21 cellular contexts compared by ENCODE assay signal in the genomic region with DNA sequence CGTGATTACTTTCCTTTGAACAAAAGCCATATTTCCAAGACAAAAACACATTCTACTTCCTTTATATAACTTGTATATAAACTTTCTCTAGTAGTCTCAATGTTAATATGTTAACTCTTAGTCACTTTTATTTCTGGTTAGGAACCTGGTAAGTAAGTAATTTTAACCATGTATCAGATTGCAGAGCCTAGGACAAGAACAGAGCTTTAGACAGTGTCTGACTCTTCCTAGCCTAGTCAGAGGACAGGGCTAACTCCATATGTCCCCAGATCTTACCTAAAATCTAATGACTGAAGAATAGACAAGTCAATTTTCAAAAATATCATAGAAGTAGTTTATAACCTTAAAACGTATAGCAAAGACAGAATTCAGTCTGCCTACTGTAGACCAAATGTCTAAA. TPM values are rescaled to one million over a fixed set of nuclear protein-coding genes. Genes with fewer than 3 reads are reported as not detected.
DNase-seq lines count a peak whose midpoint lies in the region; ATAC-seq, FAIRE-seq and TF ChIP-seq lines count a peak whose summit lies in the region.
"Had no signal": no experiment of that assay in that cellular context is flagged by ENCODE, and none has a peak within 500 bp of the region (broad histone marks: within the 10 kb centered on the region; RNA-seq: fewer than 3 reads in every experiment).

No MANE protein-coding gene starts in this region.

- peaks cover 2% of the 10 kb centered on the region for H3K9me3 Mint-ChIP-seq in astrocyte (ENCODE audit: unreplicated experiment)
- H3K9me3 Mint-ChIP-seq: CD4-positive, alpha-beta memory T cell had no signal

- peak; percentile 37; the same call in 1 of the 2 replicates for ATAC-seq in PC-3
- ATAC-seq: A549 had no signal

- no peaks in the 10 kb centered on the region for H3F3A ChIP-seq in PC-3 (ENCODE audit: low read length, unreplicated experiment)

- H3K27ac ChIP-seq in PC-3 (ENCODE audit: low read length) (no peak overlapping the region), astrocyte (ENCODE audit: low read depth, low read length) (no peak overlapping the region)
- H3K27ac ChIP-seq: A549 had no signal

- H3K79me2 ChIP-seq in PC-3 (ENCODE audit: low read length) (no peaks in the 10 kb centered on the region), astrocyte (ENCODE audit: insufficient read depth, low read length) (no peaks in the 10 kb centered on the region)

- H3K27me3 ChIP-seq in PC-3 (ENCODE audit: low read length): no peaks in the 10 kb centered on the region
- no peaks in the 10 kb centered on the region for H3K27me3 ChIP-seq in astrocyte (ENCODE audit: insufficient read depth, low read length)

- H3K36me3 Mint-ChIP-seq in astrocyte (ENCODE audit: low read depth, unreplicated experiment): no peaks in the 10 kb centered on the region
- H3K36me3 Mint-ChIP-seq: CD4-positive, alpha-beta memory T cell had no signal

- H3K9me3 ChIP-seq in PC-3 (ENCODE audit: low read length) (no peaks in the 10 kb centered on the region), astrocyte (ENCODE audit: insufficient read depth, low read depth, low read length) (no peaks in the 10 kb centered on the region)
- H3K9me3 ChIP-seq: A549 had no signal

- H3K4me3 Mint-ChIP-seq in astrocyte (ENCODE audit: unreplicated experiment): no peak overlapping the region
- H3K4me3 Mint-ChIP-seq: CD4-positive, alpha-beta memory T cell had no signal

- H3K9ac ChIP-seq in PC-3 (ENCODE audit: low read length) (no peak overlapping the region), astrocyte (ENCODE audit: low read length) (no peak overlapping the region)

- BruUV-seq in PC-3 (replicated peaks; lab: Mats Ljungman, UMichigan): no TSS peak

- POLR2A ChIA-PET in PC-3 (lab: Charles Lee; ENCODE audit: unreplicated experiment): no interaction called here

- peaks cover 4% of the 10 kb centered on the region for H3K4me1 Mint-ChIP-seq in astrocyte (ENCODE audit: low read depth, unreplicated experiment)
- H3K4me1 Mint-ChIP-seq: CD4-positive, alpha-beta memory T cell had no signal

- no peaks in the 10 kb centered on the region for H3K9me2 ChIP-seq in PC-3 (replicated peaks; ENCODE audit: low read length)

- intact Hi-C loops in PC-3 (cut with micrococcal nuclease): no loop called here

- no peaks in the 10 kb centered on the region for H3K36me3 ChIP-seq in PC-3 (ENCODE audit: low read depth, low read length)
- no peaks in the 10 kb centered on the region for H3K36me3 ChIP-seq in astrocyte (ENCODE audit: insufficient read depth, low read length)

- no peak overlapping the region for H2AFZ ChIP-seq in PC-3 (ENCODE audit: low read length)
- H2AFZ ChIP-seq in astrocyte (ENCODE audit: low read depth, low read length): no peak overlapping the region

- no peak overlapping the region for H3K4me2 ChIP-seq in PC-3 (ENCODE audit: low read length)
- H3K4me2 ChIP-seq in astrocyte (ENCODE audit: low read length): no peak overlapping the region
- H3K4me2 ChIP-seq: A549 had no signal

- no peak for DNase-seq in GM19239 (ENCODE audit: insufficient read length, low spot score)
- no peak for DNase-seq in PC-3
- no peak for DNase-seq in astrocyte (ENCODE audit: low read depth)
- DNase-seq in GM10266 (ENCODE audit: extremely low spot score): no peak
- no peak for DNase-seq in activated effector memory CD4-positive, alpha-beta T cell treated with Interleukin-2 at 50 U/mL for 16 hours
- DNase-seq in NCI-H1105 treated with DMSO at 0.1 percent for 48 hours (lab: John Stamatoyannopoulos, UW): no peak
- no peak for DNase-seq in NCI-H146 treated with DMSO at 0.1 percent for 48 hours (lab: John Stamatoyannopoulos, UW; ENCODE audit: unreplicated experiment)
- DNase-seq: 8988T; C1 segment of cervical spinal cord; Calu3; CD4-positive, alpha-beta memory T cell; COR-L47; DMS53; DMS79 treated with DMSO at 0.1 percent for 48 hours; GF-D8; GOT3; H7; HCEC 1CT had no signal

- TF ChIP-seq CTCF in PC-3 (conservative IDR thresholded peaks at IDR 0.05; ENCODE audit: low read depth, low read length): no peak
- no peak for TF ChIP-seq CTCF in astrocyte (IDR thresholded peaks at IDR 0.05; ENCODE audit: insufficient read depth, low read depth, low read length)
- no peak for TF ChIP-seq CTCF in GM10266 (IDR thresholded peaks at IDR 0.05; ENCODE audit: control insufficient read depth, insufficient read depth, low read depth, missing control alignments)

- H3K27me3 Mint-ChIP-seq in astrocyte (ENCODE audit: low read depth, unreplicated experiment): no peaks in the 10 kb centered on the region
- H3K27me3 Mint-ChIP-seq: CD4-positive, alpha-beta memory T cell had no signal

- H4K20me1 ChIP-seq in PC-3 (ENCODE audit: low read length) (no peaks in the 10 kb centered on the region), astrocyte (ENCODE audit: insufficient read depth, low read length) (no peaks in the 10 kb centered on the region)

- H3K4me3 ChIP-seq in PC-3 (ENCODE audit: low read length): no peak overlapping the region
- H3K4me3 ChIP-seq in astrocyte (ENCODE audit: insufficient read depth, low read depth, low read length): no peak overlapping the region
- H3K4me3 ChIP-seq: A549 had no signal

- no peak overlapping the region for H3K27ac Mint-ChIP-seq in astrocyte (ENCODE audit: unreplicated experiment)
- H3K27ac Mint-ChIP-seq: CD4-positive, alpha-beta memory T cell had no signal

- CTCF ChIA-PET in PC-3 (lab: Charles Lee): no interaction called here

- FAIRE-seq in GM19239 (lab: Jason Lieb, UNC) (peak; percentile 72), astrocyte (lab: Jason Lieb, UNC) (peak; percentile 54)
- FAIRE-seq: GM12892 had no signal

- H3K4me1 ChIP-seq in PC-3 (ENCODE audit: insufficient read depth, low read length) (0 out of 2 replicates have a peak, but pooled peaks cover 6% of the 10 kb centered on the region), astrocyte (ENCODE audit: insufficient read depth, low read length) (no peaks in the 10 kb centered on the region)

RNA-seq across cellular contexts. Expression of gene LEKR1, which starts 8.3 kb away (rescaled TPM):
- total RNA-seq in PC-3 (2014; rRNA removed) (0.15 and 0.98 TPM in 2 replicates), astrocyte (0.27 and 0.43 TPM in 2 replicates)
- total RNA-seq: G401 had no signal
